ENCODE assay signal across 13 cellular contexts in the genomic region with DNA sequence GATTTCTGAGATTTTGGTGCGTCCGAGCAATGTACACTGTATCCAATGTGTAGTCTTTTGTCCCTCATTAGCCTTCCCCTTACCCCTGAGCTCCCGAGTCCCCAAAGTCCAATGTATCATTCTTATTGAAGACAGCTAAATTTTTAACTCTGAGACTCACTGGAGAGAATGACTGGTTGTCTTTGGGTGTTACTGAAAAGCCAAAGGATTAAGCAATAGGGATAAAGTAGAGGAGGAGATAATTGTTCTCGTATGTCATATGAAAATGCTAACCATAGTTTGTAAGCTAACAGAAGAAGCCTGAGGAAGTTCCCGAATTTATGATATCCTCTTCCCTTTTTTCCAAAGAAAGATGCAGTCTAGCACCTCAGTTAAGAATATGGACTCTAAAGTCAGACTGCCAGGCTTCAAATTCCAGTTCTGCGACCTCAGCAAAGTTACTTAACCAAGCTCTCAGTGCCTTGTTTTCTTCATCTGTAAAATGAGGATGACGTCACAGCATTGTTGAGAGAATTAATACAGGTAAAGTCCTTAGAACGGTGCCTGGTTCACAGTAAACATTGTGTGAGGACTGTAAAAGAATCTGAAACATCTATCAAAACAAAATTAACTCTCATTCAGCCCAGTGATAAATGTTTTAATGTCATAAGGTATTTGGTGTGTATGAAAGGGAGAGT. TPM values are rescaled to one million over a fixed set of nuclear protein-coding genes. Genes with fewer than 3 reads are reported as not detected.
DNase-seq lines count a peak whose midpoint lies in the region; ATAC-seq and TF ChIP-seq lines count a peak whose summit lies in the region.
"Had no signal": no experiment of that assay in that cellular context is flagged by ENCODE, and none has a peak within 500 bp of the region (broad histone marks: within the 10 kb centered on the region; RNA-seq: fewer than 3 reads in every experiment).

No MANE protein-coding gene starts in this region.

- intact Hi-C loops in activated CD4-positive, alpha-beta T cell treated with anti-CD3 and anti-CD28 coated beads for 36 hours (cut with DNase I, micrococcal nuclease) = loop anchor here (2.0 kb wide), 3 partner anchors 75 to 687 kb away; partner anchors contain the start of genes SIAE (in 1 of the 2), SPA17 (in 1 of the 2) and VWA5A (in 1 of the 2)

- peak overlapping the region; percentile 49 for H3K27ac Mint-ChIP-seq in activated CD4-positive, alpha-beta T cell treated with anti-CD3 and anti-CD28 coated beads for 36 hours
- H3K27ac Mint-ChIP-seq in T-helper 17 cell = peak overlapping the region; percentile 83

- no peak overlapping the region for H3K9ac ChIP-seq in smooth muscle cell (ENCODE audit: low read depth)

- ATAC-seq in activated CD4-positive, alpha-beta T cell treated with anti-CD3 and anti-CD28 coated beads for 36 hours = no peak
- ATAC-seq in T-helper 17 cell = no peak
- ATAC-seq in esophagus mucosa = no peak
- no peak for ATAC-seq in GM21737 (IDR thresholded peaks at IDR 0.05; ENCODE audit: unreplicated experiment)
- ATAC-seq: Right ventricle myocardium inferior had no signal

- POLR2A ChIA-PET in activated CD4-positive, alpha-beta T cell treated with anti-CD3 and anti-CD28 coated beads for 36 hours (lab: Charles Lee) = interaction anchor here (0.6 to 1.6 kb wide), 3 partner anchors 33 to 1558 kb away, joined by 3 to 6 read pairs (median 3); no protein-coding TSS in a partner anchor

- DNase-seq in activated CD4-positive, alpha-beta T cell treated with anti-CD3 and anti-CD28 coated beads for 36 hours = no peak
- no peak for DNase-seq in activated CD4-positive, alpha-beta T cell treated with anti-CD3 and anti-CD28 coated beads, Interleukin-2, amount 50 U/mL, for 1 hour
- DNase-seq in T-helper 17 cell = no peak
- DNase-seq in fibroblast of peridontal ligament (ENCODE audit: extremely low read depth) = peak; percentile 73
- no peak for DNase-seq in smooth muscle cell (lab: John Stamatoyannopoulos, UW; ENCODE audit: unreplicated experiment)
- DNase-seq in islet precursor cell = no peak
- DNase-seq: activated CD8-positive, alpha-beta memory T cell treated with anti-CD3 and anti-CD28 coated beads for 24 hours; hippocampal formation; NCI-H2081 treated with DMSO at 0.1 percent for 48 hours; stimulated activated CD4-positive, alpha-beta T cell treated with anti-CD3 and anti-CD28 coated beads, Interleukin-2, amount 100 ng/mL, for 48 hours had no signal

- H3K36me3 Mint-ChIP-seq in activated CD4-positive, alpha-beta T cell treated with anti-CD3 and anti-CD28 coated beads for 36 hours (ENCODE audit: low read depth) = peaks cover under 1% of the 10 kb centered on the region
- H3K36me3 Mint-ChIP-seq in T-helper 17 cell (ENCODE audit: low read depth) = peaks cover 4% of the 10 kb centered on the region

- CTCF ChIA-PET in activated CD4-positive, alpha-beta T cell treated with anti-CD3 and anti-CD28 coated beads for 36 hours (lab: Charles Lee) = interaction anchor here (0.7 to 6.5 kb wide), 10 partner anchors 12 to 59 kb away, joined by 3 to 56 read pairs (median 4); partner anchors contain the start of gene ESAM

- H3K27ac ChIP-seq in smooth muscle cell (ENCODE audit: low read depth) = no peak overlapping the region

- H3K4me2 ChIP-seq in smooth muscle cell = peak overlapping the region; percentile 88

- H3F3A ChIP-seq in smooth muscle cell (ENCODE audit: low read depth) = peaks cover 5% of the 10 kb centered on the region

- WGBS in smooth muscle cell (ENCODE audit: low lambda C conversion rate) = 65% methylated on average over 8 of the region's 8 CpGs

- H3K27me3 ChIP-seq in smooth muscle cell (ENCODE audit: low read depth) = no peaks in the 10 kb centered on the region

- no peaks in the 10 kb centered on the region for H3K36me3 ChIP-seq in smooth muscle cell (ENCODE audit: low read depth)

- H2AFZ ChIP-seq in smooth muscle cell (ENCODE audit: low read depth) = no peak overlapping the region

- H3K4me3 ChIP-seq in smooth muscle cell = no peak overlapping the region

- peaks cover 21% of the 10 kb centered on the region for H4K20me1 ChIP-seq in smooth muscle cell (ENCODE audit: low read depth)

- H3K79me2 ChIP-seq in smooth muscle cell (ENCODE audit: low read depth) = peaks cover 34% of the 10 kb centered on the region

- H3K9me3 ChIP-seq in T-helper 17 cell (ENCODE audit: control insufficient read depth, low read length, poor library complexity, severe bottlenecking) (no peaks in the 10 kb centered on the region), smooth muscle cell (replicated peaks; ENCODE audit: low read depth) (no peaks in the 10 kb centered on the region)

- no peaks in the 10 kb centered on the region for H3K9me3 Mint-ChIP-seq in activated CD4-positive, alpha-beta T cell treated with anti-CD3 and anti-CD28 coated beads for 36 hours (ENCODE audit: low read depth)

- no peak for TF ChIP-seq CTCF in smooth muscle cell (IDR thresholded peaks at IDR 0.05; ENCODE audit: borderline replicate concordance, insufficient read depth, poor library complexity, severe bottlenecking)

- H3K27me3 Mint-ChIP-seq in activated CD4-positive, alpha-beta T cell treated with anti-CD3 and anti-CD28 coated beads for 36 hours = no peaks in the 10 kb centered on the region
- peaks cover 7% of the 10 kb centered on the region for H3K27me3 Mint-ChIP-seq in T-helper 17 cell

- peaks cover 29% of the 10 kb centered on the region for H3K4me1 Mint-ChIP-seq in activated CD4-positive, alpha-beta T cell treated with anti-CD3 and anti-CD28 coated beads for 36 hours
- H3K4me1 Mint-ChIP-seq in T-helper 17 cell = peaks cover 12% of the 10 kb centered on the region

- H3K4me3 Mint-ChIP-seq in activated CD4-positive, alpha-beta T cell treated with anti-CD3 and anti-CD28 coated beads for 36 hours = peak overlapping the region; percentile 83
- no peak overlapping the region for H3K4me3 Mint-ChIP-seq in T-helper 17 cell

- peaks cover 24% of the 10 kb centered on the region for H3K4me1 ChIP-seq in smooth muscle cell (ENCODE audit: low read depth)

RNA-seq across cellular contexts. Expression of gene MSANTD2, which starts 1.6 kb away (rescaled TPM):
- total RNA-seq in activated CD4-positive, alpha-beta T cell treated with anti-CD3 and anti-CD28 coated beads for 36 hours = 1 to 10 TPM; 6.9 to 8.6 TPM
- total RNA-seq in T-helper 17 cell (10 to 100 TPM; 10.1 to 11.3 TPM), smooth muscle cell (18.8 and 25.3 TPM in 2 replicates), esophagus mucosa (4.1 TPM)
- 11.4 and 13.6 TPM in 2 replicates for polyA plus RNA-seq in smooth muscle cell

RNA-seq across cellular contexts. Expression of gene ESAM, which starts 39.7 kb away (rescaled TPM):
- total RNA-seq in activated CD4-positive, alpha-beta T cell treated with anti-CD3 and anti-CD28 coated beads for 36 hours = under 1 TPM; 0.39 to 0.53 TPM
- total RNA-seq in T-helper 17 cell = 10 to 100 TPM in 1 of 2 donors, 1 to 10 TPM in 1; 3.5 to 30.5 TPM
- total RNA-seq in smooth muscle cell = 0.31 and 0.76 TPM in 2 replicates
- 0.94 and 1.5 TPM in 2 replicates for polyA plus RNA-seq in smooth muscle cell
- 8.5 TPM for total RNA-seq in esophagus mucosa

RNA-seq across cellular contexts. Expression of gene VSIG2, which starts 49.7 kb away (rescaled TPM):
- not detected for total RNA-seq in activated CD4-positive, alpha-beta T cell treated with anti-CD3 and anti-CD28 coated beads for 36 hours
- total RNA-seq in T-helper 17 cell (under 1 TPM; 0.32 to 0.57 TPM), smooth muscle cell (not detected in 2 replicates), esophagus mucosa (8.8 TPM)
- polyA plus RNA-seq in smooth muscle cell = not detected in 2 replicates
